Comparison of ENCODE assay signal across 18 cellular contexts in the genomic region with DNA sequence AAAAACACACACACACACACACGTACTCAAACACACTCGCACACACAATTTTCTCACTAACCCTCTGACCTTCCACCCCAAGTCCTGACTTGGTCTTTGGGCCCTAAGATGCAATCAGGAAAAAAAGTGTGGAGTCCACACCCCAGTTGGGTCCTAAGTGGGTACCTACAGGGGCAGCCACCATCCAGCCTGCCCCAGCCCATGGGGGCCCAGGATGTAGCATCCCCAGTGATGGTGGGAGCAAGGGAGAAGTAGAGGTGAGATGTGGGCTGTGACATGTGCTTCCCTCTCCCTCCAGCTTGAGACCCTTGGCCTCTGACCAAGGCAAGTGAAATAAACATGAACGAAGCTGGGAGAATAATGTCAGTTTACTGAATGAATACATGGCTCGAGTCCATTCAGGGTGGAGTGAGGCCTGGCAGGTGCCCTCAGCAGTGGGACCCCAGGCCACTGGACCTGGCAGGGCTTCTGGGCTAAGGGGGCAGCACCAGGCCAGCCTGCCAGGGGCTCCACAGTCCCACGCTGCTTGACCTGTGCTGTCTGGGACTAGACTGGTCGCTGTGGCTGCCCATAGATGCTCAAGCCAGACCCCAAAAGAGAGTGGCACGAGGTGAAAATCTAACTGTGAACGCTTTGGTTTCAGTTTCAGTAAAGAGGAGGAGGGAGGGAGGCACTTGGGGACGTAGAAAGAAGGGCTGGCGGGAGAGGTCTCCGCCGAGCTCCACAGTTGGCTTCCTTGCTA.
DNase-seq lines count a peak whose midpoint lies in the region; ATAC-seq, FAIRE-seq and TF ChIP-seq lines count a peak whose summit lies in the region.
"Had no signal": no experiment of that assay in that cellular context is flagged by ENCODE, and none has a peak within 500 bp of the region (broad histone marks: within the 10 kb centered on the region; RNA-seq: fewer than 3 reads in every experiment).

No MANE protein-coding gene starts in this region.

- H3K56ac ChIP-seq in H1 (replicated peaks; ENCODE audit: insufficient read length, low read depth, low read length): no peak overlapping the region

- peak overlapping the region; percentile 78; the same call in 1 of the 2 replicates for H3K4me2 ChIP-seq in MM.1S (ENCODE audit: low read depth, low read length)
- no peak overlapping the region for H3K4me2 ChIP-seq in H1 (ENCODE audit: insufficient read depth in 1 of 2, low read depth in 2 of 2, low read length in 2 of 2)
- H3K4me2 ChIP-seq in neuronal stem cell (ENCODE audit: insufficient read depth, low read length, poor library complexity, severe bottlenecking): no peak overlapping the region
- H3K4me2 ChIP-seq: PC-9 had no signal

- POLR2A ChIA-PET in H1 (lab: Charles Lee; ENCODE audit: partially characterized antibody): interaction anchor here (0.7 kb wide), 1 partner anchor 8 kb away, joined by 3 read pairs; no protein-coding TSS in a partner anchor

- H3K14ac ChIP-seq in H1 (ENCODE audit: insufficient read length): no peak overlapping the region
- peak overlapping the region; percentile 13 for H3K14ac ChIP-seq in neuronal stem cell (ENCODE audit: low read length)

- H3K4me3 ChIP-seq in MM.1S (ENCODE audit: low read length) (peak overlapping the region; percentile 43; the same call in 1 of the 2 replicates), H1 (ENCODE audit: extremely low read depth in 1 of 4, insufficient read depth in 2 of 4, low read depth in 3 of 4, low read length in 4 of 4) (no peak overlapping the region), neuronal stem cell (ENCODE audit: low read length in 2 of 2) (no peak overlapping the region)
- H3K4me3 ChIP-seq: PC-9 had no signal

- CTCF ChIA-PET in H1 (lab: Charles Lee; ENCODE audit: partially characterized antibody): interaction anchor here (0.5 to 1.4 kb wide), 7 partner anchors 9 to 719 kb away, joined by 3 to 7 read pairs (median 3); no protein-coding TSS in a partner anchor

- H3K9me3 ChIP-seq in MM.1S (replicated peaks; ENCODE audit: insufficient read depth, low read length): no peaks in the 10 kb centered on the region
- no peaks in the 10 kb centered on the region for H3K9me3 ChIP-seq in H1 (ENCODE audit: insufficient read depth in 2 of 2, low read depth in 1 of 2, low read length in 1 of 2)
- H3K9me3 ChIP-seq in neuronal stem cell (replicated peaks in 1 of 2; ENCODE audit: control insufficient read depth in 2 of 2, insufficient read depth in 1 of 2, low read depth in 1 of 2, low read length in 2 of 2): no peaks in the 10 kb centered on the region

- H3K4ac ChIP-seq in H1 (replicated peaks; ENCODE audit: insufficient read length, low read depth, low read length) (no peak overlapping the region), neuronal stem cell (ENCODE audit: low read length) (no peak overlapping the region)

- H3K27ac ChIP-seq in MM.1S (ENCODE audit: low read length) (no peak overlapping the region), H1 (ENCODE audit: low read depth, low read length) (no peak overlapping the region), neuronal stem cell (replicated peaks; ENCODE audit: low read length) (no peak overlapping the region)
- H3K27ac ChIP-seq: PC-9 had no signal

- no peak for TF ChIP-seq EP300 in H1 (IDR thresholded peaks at IDR 0.05; ENCODE audit: borderline replicate concordance in 1 of 2, low read depth in 2 of 2, low read length in 2 of 2)

- intact Hi-C loops in CD14-positive monocyte (cut with micrococcal nuclease): loop anchor here in 1 of 2 donors (10.0 kb wide), 1 partner anchor 704 kb away; no protein-coding TSS in a partner anchor

- no peak overlapping the region for H2BK5ac ChIP-seq in H1 (ENCODE audit: low read depth, low read length)
- H2BK5ac ChIP-seq in neuronal stem cell (ENCODE audit: low read length): no peak overlapping the region

- peaks cover 21% of the 10 kb centered on the region for H3K4me1 ChIP-seq in MM.1S (ENCODE audit: low read length)
- peaks cover 3 to 14% (median 7%) of the 10 kb centered on the region in 4 experiments for H3K4me1 ChIP-seq in H1 (replicated peaks in 1 of 4; ENCODE audit: control insufficient read depth in 3 of 4, insufficient read depth in 4 of 4, low read length in 3 of 4)
- H3K4me1 ChIP-seq in neuronal stem cell (ENCODE audit: control insufficient read depth in 2 of 2, insufficient read depth in 1 of 2, low read depth in 1 of 2, low read length in 2 of 2): peaks cover 15 to 16% of the 10 kb centered on the region in 2 donors

- H2BK20ac ChIP-seq in H1 (ENCODE audit: low read length): no peak overlapping the region

- no peaks in the 10 kb centered on the region for H3K79me2 ChIP-seq in MM.1S (ENCODE audit: low read length)
- no peaks in the 10 kb centered on the region for H3K79me2 ChIP-seq in H1 (ENCODE audit: control insufficient read depth in 1 of 2, insufficient read depth in 2 of 2, low read length in 2 of 2)

- H3K9ac ChIP-seq in MM.1S (ENCODE audit: low read length) (peak overlapping the region; percentile 16; the same call in 1 of the 2 replicates), H1 (replicated peaks in 1 of 4; ENCODE audit: extremely low read depth in 1 of 4, low read depth in 3 of 4, low read length in 3 of 4) (no peak overlapping the region), neuronal stem cell (ENCODE audit: low read depth, low read length, poor library complexity) (peak overlapping the region; percentile 45)

- H3K27me3 ChIP-seq in MM.1S (replicated peaks; ENCODE audit: insufficient read depth, low read length) (peaks cover 23% of the 10 kb centered on the region), H1 (replicated peaks in 1 of 4; ENCODE audit: control insufficient read depth in 3 of 4, extremely low read depth in 1 of 4, insufficient read depth in 3 of 4, low read length in 3 of 4) (peaks cover 0 to 7% (median 1%) of the 10 kb centered on the region in 4 experiments; a peak in 4 of 7 replicates), neuronal stem cell (ENCODE audit: control insufficient read depth in 3 of 3, insufficient read depth in 3 of 3, low read depth in 1 of 3, low read length in 3 of 3) (peaks cover 0 to 18% (median 10%) of the 10 kb centered on the region in 3 experiments)

- no peak for FAIRE-seq in H1 (lab: Jason Lieb, UNC)
- FAIRE-seq: H54 had no signal

- WGBS in H1 (ENCODE audit: extremely low coverage in 1 of 2, insufficient coverage in 1 of 2, insufficient read length in 1 of 2, insufficient replicate concordance in 2 of 2, low coverage in 1 of 2, low lambda C conversion rate in 2 of 2, missing lambda C conversion rate in 1 of 2), 2 experiments: 84% methylated on average over 12 of the region's 12 CpGs; no CpG with 5 or more reads in 1 of the 2 experiments
- WGBS in neuronal stem cell (ENCODE audit: extremely low coverage in 2 of 2, insufficient read length in 2 of 2, insufficient replicate concordance in 1 of 2), 2 donors: 100% methylated on average over 1 of the region's 12 CpGs; no CpG with 5 or more reads in 1 of the 2 donors

- H2BK120ac ChIP-seq in H1 (replicated peaks; ENCODE audit: low read depth, low read length) (no peak overlapping the region), neuronal stem cell (ENCODE audit: low read depth, low read length) (no peak overlapping the region)

- no peak for TF ChIP-seq CTCF in CD14-positive monocyte (IDR thresholded peaks at IDR 0.05)
- no peak for TF ChIP-seq CTCF in MM.1S (IDR thresholded peaks at IDR 0.05; ENCODE audit: low read length)
- no peak for TF ChIP-seq CTCF in H1 (IDR thresholded peaks at IDR 0.05; ENCODE audit: control extremely low read depth in 1 of 3, insufficient read depth in 1 of 3, low read depth in 1 of 3, low read length in 3 of 3)

- no peaks in the 10 kb centered on the region for H3K9me3 Mint-ChIP-seq in CD14-positive monocyte
- H3K9me3 Mint-ChIP-seq: CD8-positive, alpha-beta T cell had no signal

- H3K18ac ChIP-seq in H1 (ENCODE audit: extremely low read depth, low read length) (no peak overlapping the region), neuronal stem cell (ENCODE audit: low read length) (no peak overlapping the region)

- peaks cover 18% of the 10 kb centered on the region; the same call in 1 of the 2 replicates for H3K23me2 ChIP-seq in H1 (ENCODE audit: low read depth, low read length)

- H3K23ac ChIP-seq in H1 (ENCODE audit: insufficient read length): no peak overlapping the region
- no peak overlapping the region for H3K23ac ChIP-seq in neuronal stem cell (ENCODE audit: low read depth, low read length, poor library complexity)

- no peak overlapping the region for H3K4me3 Mint-ChIP-seq in CD14-positive monocyte
- H3K4me3 Mint-ChIP-seq: CD8-positive, alpha-beta T cell had no signal

- H3K4me1 Mint-ChIP-seq in CD14-positive monocyte: peaks cover 10% of the 10 kb centered on the region

- no peaks in the 10 kb centered on the region for H3K79me1 ChIP-seq in H1 (ENCODE audit: low read depth, low read length)
- H3K79me1 ChIP-seq in neuronal stem cell (ENCODE audit: low read depth, low read length): no peaks in the 10 kb centered on the region

- H3K27ac Mint-ChIP-seq in CD14-positive monocyte: no peak overlapping the region
- H3K27ac Mint-ChIP-seq: CD8-positive, alpha-beta T cell had no signal

- no peak overlapping the region for H2AK5ac ChIP-seq in H1 (ENCODE audit: low read depth, low read length)
- no peak overlapping the region for H2AK5ac ChIP-seq in neuronal stem cell (ENCODE audit: low read depth, low read length)

- no peak for ATAC-seq in HG03095 (IDR thresholded peaks at IDR 0.05; ENCODE audit: unreplicated experiment)
- no peak for ATAC-seq in GM21360 (IDR thresholded peaks at IDR 0.05; ENCODE audit: unreplicated experiment)
- ATAC-seq: CD8-positive, alpha-beta T cell had no signal

- H3K36me3 Mint-ChIP-seq in CD14-positive monocyte: no peaks in the 10 kb centered on the region
- H3K36me3 Mint-ChIP-seq: CD8-positive, alpha-beta T cell had no signal

- DNase-seq in CD14-positive monocyte (ENCODE audit: low spot score): peak; percentile 23
- DNase-seq in MM.1S: peak; percentile 35
- no peak for DNase-seq in H1 (ENCODE audit: low read depth in 1 of 2, low spot score in 2 of 2)
- no peak for DNase-seq in neuronal stem cell (ENCODE audit: low spot score)
- DNase-seq in hippocampal formation (lab: John Stamatoyannopoulos, UW): no peak
- DNase-seq: ACHN; CD8-positive, alpha-beta T cell; DND-41; GDM1; Kasumi-1; NCI-H187 treated with DMSO at 0.1 percent for 48 hours; NCI-H226; NCI-H526 treated with DMSO at 0.1 percent for 48 hours; PC-9; SHP77 treated with DMSO at 0.1 percent for 48 hours had no signal

- TF ChIP-seq RAD21 in H1 (IDR thresholded peaks at IDR 0.05 in 1 of 2, conservative IDR thresholded peaks at IDR 0.05 in 1 of 2; ENCODE audit: low read depth in 2 of 2, low read length in 2 of 2): no peak

- H2AFZ ChIP-seq in MM.1S (ENCODE audit: low read length) (peak overlapping the region; percentile 84), H1 (ENCODE audit: low read length) (peak overlapping the region; percentile 73; the same call in 1 of the 2 replicates), neuronal stem cell (ENCODE audit: low read length) (peak overlapping the region; percentile 77)
- H2AFZ ChIP-seq: PC-9 had no signal

- peaks cover 19 to 31% (median 20%) of the 10 kb centered on the region in 3 donors for H3K27me3 Mint-ChIP-seq in CD14-positive monocyte (ENCODE audit: low read depth in 3 of 3)

- H3F3A ChIP-seq in MM.1S (ENCODE audit: insufficient read depth, low read length): no peaks in the 10 kb centered on the region

- no peak overlapping the region for H4K5ac ChIP-seq in H1 (ENCODE audit: insufficient read length, low read depth, low read length)

- TF ChIP-seq POLR2A in H1 (IDR thresholded peaks at IDR 0.05; ENCODE audit: control extremely low read depth in 1 of 2, low read depth in 2 of 2, low read length in 2 of 2): no peak

- H4K91ac ChIP-seq in H1 (replicated peaks; ENCODE audit: insufficient read length, low read length) (no peak overlapping the region), neuronal stem cell (ENCODE audit: low read depth, low read length, poor library complexity) (no peak overlapping the region)

- H2BK15ac ChIP-seq in H1 (ENCODE audit: low read length) (no peak overlapping the region), neuronal stem cell (ENCODE audit: low read length) (no peak overlapping the region)

- H2BK12ac ChIP-seq in H1 (ENCODE audit: low read depth, low read length) (0 out of 2 replicates have a peak overlapping the region, but pooled peaks have one; percentile 68), neuronal stem cell (ENCODE audit: low read length) (no peak overlapping the region)

- peak overlapping the region; percentile 63; the same call in 1 of the 2 replicates for H4K8ac ChIP-seq in H1 (ENCODE audit: extremely low read depth, insufficient read depth, low read length)
- H4K8ac ChIP-seq in neuronal stem cell (ENCODE audit: low read depth, low read length): no peak overlapping the region

- H4K20me1 ChIP-seq in MM.1S (ENCODE audit: insufficient read depth, low read length) (no peaks in the 10 kb centered on the region), H1 (replicated peaks in 1 of 2; ENCODE audit: control insufficient read depth in 1 of 2, insufficient read depth in 2 of 2, low read length in 2 of 2) (no peaks in the 10 kb centered on the region)

- H3K36me3 ChIP-seq in MM.1S (replicated peaks; ENCODE audit: insufficient read depth, low read length): no peaks in the 10 kb centered on the region
- no peaks in the 10 kb centered on the region for H3K36me3 ChIP-seq in H1 (ENCODE audit: control insufficient read depth in 2 of 4, insufficient read depth in 4 of 4, low read length in 3 of 4)
- no peaks in the 10 kb centered on the region for H3K36me3 ChIP-seq in neuronal stem cell (replicated peaks in 1 of 2; ENCODE audit: control insufficient read depth in 2 of 2, insufficient read depth in 2 of 2, low read length in 2 of 2)

- H3K9me2 ChIP-seq in MM.1S (replicated peaks; ENCODE audit: insufficient read depth, low read length): no peaks in the 10 kb centered on the region

Comparison
In these comparisons a context has a peak if more than half of its experiments do, and no peak if none do; other contexts are left out.
1. DNase-seq: peak in CD14-positive monocyte (single experiment) and MM.1S (single experiment); none in H1 (0 of 2), neuronal stem cell (single experiment) and hippocampal formation (0 of 2).
2. H3K9ac ChIP-seq: peak in MM.1S (single experiment) and neuronal stem cell (single experiment); none in H1 (0 of 4).
3. Peak in every context shown above with its lines, with median percentiles within 50 percentile points of each other: H2AFZ ChIP-seq.